ENCODE assay signal across 8 cellular contexts in the genomic region with DNA sequence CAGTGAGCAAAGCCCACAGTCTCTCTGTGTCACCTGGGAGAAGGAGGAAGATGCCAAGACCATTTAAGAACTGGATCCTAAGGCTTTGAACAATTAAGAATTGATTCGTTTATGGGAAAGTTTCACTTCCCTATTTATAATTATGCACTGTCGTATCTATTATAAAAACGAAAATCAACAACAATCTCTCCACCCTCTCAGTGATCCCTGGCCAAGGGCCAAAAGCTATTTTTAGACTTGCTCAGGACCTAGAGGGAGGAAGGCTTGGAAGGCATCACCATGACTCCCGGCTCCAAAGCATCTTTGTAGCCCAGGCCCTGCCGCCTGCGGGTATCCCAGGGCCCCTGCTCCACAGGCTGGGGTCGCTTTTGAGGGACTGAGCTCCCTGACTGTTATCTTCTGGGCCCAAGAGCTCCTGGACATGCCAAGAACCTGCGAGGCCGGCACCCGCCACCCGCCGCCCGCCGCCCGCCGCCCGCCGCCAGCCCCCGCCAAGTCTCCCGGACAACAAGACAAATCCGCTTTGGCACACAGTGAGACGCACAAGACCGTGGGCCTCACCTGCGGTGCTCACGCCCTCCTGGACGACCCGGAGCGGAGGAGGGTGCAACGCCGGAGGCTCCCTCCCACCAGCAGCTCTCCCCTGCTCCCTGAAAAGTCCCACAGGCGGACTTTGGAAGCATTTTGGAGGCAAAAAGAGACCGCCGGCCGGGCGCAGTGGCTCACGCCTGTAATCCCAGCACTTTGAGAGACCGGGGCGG. TPM values are rescaled to one million over a fixed set of nuclear protein-coding genes. Genes with fewer than 3 reads are reported as not detected.
DNase-seq lines count a peak whose midpoint lies in the region; ATAC-seq, FAIRE-seq and TF ChIP-seq lines count a peak whose summit lies in the region.

No MANE protein-coding gene starts in this region.

- H3K9me3 Mint-ChIP-seq in astrocyte (ENCODE audit: unreplicated experiment) = no peaks in the 10 kb centered on the region
- H3K9me3 Mint-ChIP-seq in stimulated activated memory B cell treated with anti-CD40 and anti-IgM and Interleukin-4, amounts not matched to agents 10 μg/mL and 1 μg/mL and 100 μg/mL, for 72 hours = no peaks in the 10 kb centered on the region

- H3K4me3 Mint-ChIP-seq in astrocyte (ENCODE audit: unreplicated experiment) = peak overlapping the region; percentile 87
- peak overlapping the region; percentile 80 for H3K4me3 Mint-ChIP-seq in stimulated activated memory B cell treated with anti-CD40 and anti-IgM and Interleukin-4, amounts not matched to agents 10 μg/mL and 1 μg/mL and 100 μg/mL, for 72 hours

- no peaks in the 10 kb centered on the region for H3K9me3 ChIP-seq in astrocyte (ENCODE audit: insufficient read depth, low read depth, low read length)

- peaks cover 19% of the 10 kb centered on the region for H4K20me1 ChIP-seq in astrocyte (ENCODE audit: insufficient read depth, low read length)

- peak overlapping the region; percentile 46 for H3K4me3 ChIP-seq in astrocyte (ENCODE audit: insufficient read depth, low read depth, low read length)

- no peak overlapping the region for H3K27ac ChIP-seq in astrocyte (ENCODE audit: low read depth, low read length)

- TF ChIP-seq CTCF in GM10266 (IDR thresholded peaks at IDR 0.05; ENCODE audit: control insufficient read depth, insufficient read depth, low read depth, missing control alignments) = no peak
- no peak for TF ChIP-seq CTCF in astrocyte (IDR thresholded peaks at IDR 0.05; ENCODE audit: insufficient read depth, low read depth, low read length)

- H3K27ac Mint-ChIP-seq in astrocyte (ENCODE audit: unreplicated experiment) = peak overlapping the region; percentile 66
- peak overlapping the region; percentile 27 for H3K27ac Mint-ChIP-seq in stimulated activated memory B cell treated with anti-CD40 and anti-IgM and Interleukin-4, amounts not matched to agents 10 μg/mL and 1 μg/mL and 100 μg/mL, for 72 hours

- peaks cover 5% of the 10 kb centered on the region for H3K79me2 ChIP-seq in astrocyte (ENCODE audit: insufficient read depth, low read length)

- no peaks in the 10 kb centered on the region for H3K36me3 ChIP-seq in astrocyte (ENCODE audit: insufficient read depth, low read length)

- H3K4me1 ChIP-seq in astrocyte (ENCODE audit: insufficient read depth, low read length) = peaks cover 9% of the 10 kb centered on the region

- H3K9ac ChIP-seq in astrocyte (ENCODE audit: low read length) = peak overlapping the region; percentile 35

- H3K4me1 Mint-ChIP-seq in astrocyte (ENCODE audit: low read depth, unreplicated experiment) = no peaks in the 10 kb centered on the region
- H3K4me1 Mint-ChIP-seq in stimulated activated memory B cell treated with anti-CD40 and anti-IgM and Interleukin-4, amounts not matched to agents 10 μg/mL and 1 μg/mL and 100 μg/mL, for 72 hours = peaks cover 11% of the 10 kb centered on the region

- DNase-seq in GM10266 (ENCODE audit: extremely low spot score) (peak; percentile 49), NCI-H146 treated with DMSO at 0.1 percent for 48 hours (lab: John Stamatoyannopoulos, UW; ENCODE audit: unreplicated experiment) (peak; percentile 19), astrocyte (ENCODE audit: low read depth) (no peak), islet precursor cell (peak; percentile 66)

- H3K4me2 ChIP-seq in astrocyte (ENCODE audit: low read length) = peak overlapping the region; percentile 82

- no peak for ATAC-seq in stimulated activated memory B cell treated with anti-CD40 and anti-IgM and Interleukin-4, amounts not matched to agents 10 μg/mL and 1 μg/mL and 100 μg/mL, for 72 hours
- ATAC-seq in GM21619 (IDR thresholded peaks at IDR 0.05; ENCODE audit: unreplicated experiment) (no peak), GM18520 (IDR thresholded peaks at IDR 0.05; ENCODE audit: unreplicated experiment) (no peak), GM21526 (IDR thresholded peaks at IDR 0.05; ENCODE audit: low FRiP score, unreplicated experiment) (no peak)

- no peaks in the 10 kb centered on the region for H3K36me3 Mint-ChIP-seq in astrocyte (ENCODE audit: low read depth, unreplicated experiment)
- no peaks in the 10 kb centered on the region for H3K36me3 Mint-ChIP-seq in stimulated activated memory B cell treated with anti-CD40 and anti-IgM and Interleukin-4, amounts not matched to agents 10 μg/mL and 1 μg/mL and 100 μg/mL, for 72 hours

- peaks cover 1% of the 10 kb centered on the region for H3K27me3 Mint-ChIP-seq in astrocyte (ENCODE audit: low read depth, unreplicated experiment)
- H3K27me3 Mint-ChIP-seq in stimulated activated memory B cell treated with anti-CD40 and anti-IgM and Interleukin-4, amounts not matched to agents 10 μg/mL and 1 μg/mL and 100 μg/mL, for 72 hours = peaks cover 11% of the 10 kb centered on the region

- no peak for FAIRE-seq in astrocyte (lab: Jason Lieb, UNC)

- no peaks in the 10 kb centered on the region for H3K27me3 ChIP-seq in astrocyte (ENCODE audit: insufficient read depth, low read length)

- H2AFZ ChIP-seq in astrocyte (ENCODE audit: low read depth, low read length) = peak overlapping the region; percentile 41

RNA-seq across cellular contexts. Expression of gene RHPN2, which starts 1.2 kb away (rescaled TPM):
- total RNA-seq in astrocyte = 11.4 and 12.6 TPM in 2 replicates

RNA-seq across cellular contexts. Expression of gene GPATCH1, which starts 17.4 kb away (rescaled TPM):
- total RNA-seq in astrocyte = 6.1 and 6.6 TPM in 2 replicates
